In the genomic region with DNA sequence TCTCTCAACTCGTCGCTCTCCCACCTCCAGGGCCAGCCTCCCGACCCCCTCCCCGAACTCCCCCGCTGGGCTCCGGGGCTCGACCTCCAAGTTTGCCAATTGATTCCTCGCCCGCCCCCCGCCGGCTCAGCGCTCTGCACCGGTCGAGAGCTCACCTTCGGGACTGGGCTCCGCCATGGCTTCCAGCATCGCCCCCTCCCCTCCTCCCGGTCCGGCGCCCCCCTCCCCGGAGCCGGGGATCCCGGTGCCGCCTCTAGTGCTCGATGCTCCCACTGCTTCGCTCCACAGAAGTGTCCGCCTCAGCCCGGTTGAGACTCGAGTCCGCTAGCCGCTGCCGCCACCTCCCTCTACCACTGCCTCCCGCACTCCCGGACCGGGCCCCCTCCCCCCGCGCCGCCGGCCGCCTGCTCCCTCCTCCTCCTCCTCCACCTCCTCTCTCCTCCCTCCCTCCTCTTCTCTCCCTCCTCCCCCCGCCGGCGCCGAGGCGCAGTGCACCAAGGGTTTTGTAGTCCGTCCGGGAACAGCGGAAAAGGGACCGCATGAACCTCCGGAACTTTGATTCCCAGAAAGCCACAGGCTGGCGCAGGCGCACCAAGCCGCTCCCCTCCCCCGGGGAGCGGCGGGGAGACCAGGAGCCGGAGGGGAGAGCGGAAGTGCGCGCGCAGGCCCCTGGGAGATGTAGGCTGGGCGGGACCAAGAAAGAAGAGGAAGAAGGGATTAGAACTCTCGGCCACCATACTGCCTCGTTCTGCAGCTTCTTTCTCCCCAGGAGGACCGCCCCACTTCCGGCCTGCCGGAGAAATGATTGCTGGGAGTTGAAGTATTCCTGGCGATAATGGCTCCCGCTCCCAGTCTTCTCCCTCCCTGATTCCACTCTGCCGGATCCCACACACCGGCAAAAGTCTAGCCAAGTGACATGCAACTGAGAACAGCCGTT, we compare ENCODE assay signal across 2 cellular contexts.
TF ChIP-seq lines count a peak whose summit lies in the region.

A gene (minus strand): TSS at position 367 of the 937 bp plus-strand sequence. CDS start 178 bp downstream, at position 189.

TF ChIP-seq in IMR-90, 13 proteins besides CTCF, POLR2A, EP300 and RAD21:
- TF ChIP-seq MAFK (IDR thresholded peaks at IDR 0.05; ENCODE audit: low read depth, low read length), result no peak
- peak; percentile 100 for TF ChIP-seq MAZ (IDR thresholded peaks at IDR 0.05; ENCODE audit: borderline replicate concordance, low read depth, low read length)
- TF ChIP-seq SMC3 (IDR thresholded peaks at IDR 0.05; ENCODE audit: low read depth, low read length), result no peak
- no peak for TF ChIP-seq CHD1 (IDR thresholded peaks at IDR 0.05; ENCODE audit: low read depth, low read length)
- TF ChIP-seq, protein P1, sequence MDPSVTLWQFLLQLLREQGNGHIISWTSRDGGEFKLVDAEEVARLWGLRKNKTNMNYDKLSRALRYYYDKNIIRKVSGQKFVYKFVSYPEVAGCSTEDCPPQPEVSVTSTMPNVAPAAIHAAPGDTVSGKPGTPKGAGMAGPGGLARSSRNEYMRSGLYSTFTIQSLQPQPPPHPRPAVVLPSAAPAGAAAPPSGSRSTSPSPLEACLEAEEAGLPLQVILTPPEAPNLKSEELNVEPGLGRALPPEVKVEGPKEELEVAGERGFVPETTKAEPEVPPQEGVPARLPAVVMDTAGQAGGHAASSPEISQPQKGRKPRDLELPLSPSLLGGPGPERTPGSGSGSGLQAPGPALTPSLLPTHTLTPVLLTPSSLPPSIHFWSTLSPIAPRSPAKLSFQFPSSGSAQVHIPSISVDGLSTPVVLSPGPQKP (IDR thresholded peaks at IDR 0.05; ENCODE audit: borderline replicate concordance, low read depth, low read length), result no peak
- TF ChIP-seq, protein P2, sequence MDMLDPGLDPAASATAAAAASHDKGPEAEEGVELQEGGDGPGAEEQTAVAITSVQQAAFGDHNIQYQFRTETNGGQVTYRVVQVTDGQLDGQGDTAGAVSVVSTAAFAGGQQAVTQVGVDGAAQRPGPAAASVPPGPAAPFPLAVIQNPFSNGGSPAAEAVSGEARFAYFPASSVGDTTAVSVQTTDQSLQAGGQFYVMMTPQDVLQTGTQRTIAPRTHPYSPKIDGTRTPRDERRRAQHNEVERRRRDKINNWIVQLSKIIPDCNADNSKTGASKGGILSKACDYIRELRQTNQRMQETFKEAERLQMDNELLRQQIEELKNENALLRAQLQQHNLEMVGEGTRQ (IDR thresholded peaks at IDR 0.05; ENCODE audit: low read depth, low read length), result peak; percentile 19
- no peak for TF ChIP-seq CEBPB (IDR thresholded peaks at IDR 0.05; ENCODE audit: low read depth, low read length)
- TF ChIP-seq NFE2L2 (IDR thresholded peaks at IDR 0.05; ENCODE audit: low read depth, low read length), result no peak
- no peak for TF ChIP-seq RFX5 (IDR thresholded peaks at IDR 0.05; ENCODE audit: low read depth, low read length)
- 0 out of 2 replicates have a peak, but pooled peaks have one; percentile 17 for TF ChIP-seq MXI1 (IDR thresholded peaks at IDR 0.05; ENCODE audit: borderline replicate concordance, low read depth, low read length)

TF ChIP-seq in endothelial cell of umbilical vein, 7 proteins besides CTCF, POLR2A, EP300 and RAD21:
- no peak for TF ChIP-seq POLR2AphosphoS5 (IDR thresholded peaks at IDR 0.05; ENCODE audit: insufficient read depth, low read depth, low read length)
- TF ChIP-seq FOS (IDR thresholded peaks at IDR 0.05; ENCODE audit: borderline replicate concordance, insufficient read depth, low read length), result no peak
- no peak for TF ChIP-seq JUN (IDR thresholded peaks at IDR 0.05; ENCODE audit: borderline replicate concordance, insufficient read depth, insufficient read length, low read depth)
- TF ChIP-seq, protein P3, sequence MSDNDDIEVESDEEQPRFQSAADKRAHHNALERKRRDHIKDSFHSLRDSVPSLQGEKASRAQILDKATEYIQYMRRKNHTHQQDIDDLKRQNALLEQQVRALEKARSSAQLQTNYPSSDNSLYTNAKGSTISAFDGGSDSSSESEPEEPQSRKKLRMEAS (IDR thresholded peaks at IDR 0.05; ENCODE audit: insufficient read depth, insufficient read length), result no peak
- peak; percentile 30 for TF ChIP-seq MYC (IDR thresholded peaks at IDR 0.05; ENCODE audit: low read depth, low read length)
